16 cellular contexts compared by ENCODE assay signal in genomic region chr10:30605351-30606108, GRCh38. TPM values are rescaled to one million over a fixed set of nuclear protein-coding genes. Genes with fewer than 3 reads are reported as not detected.
DNase-seq lines count a peak whose midpoint lies in the region; ATAC-seq, FAIRE-seq and TF ChIP-seq lines count a peak whose summit lies in the region.
"Not testable (repeated sequence)": the region's sequence is repeated elsewhere in the genome, so short reads cannot be mapped to it uniquely, and the experiment has no call there.
"Had no signal": no experiment of that assay in that cellular context is flagged by ENCODE, and none has a peak within 500 bp of the region (broad histone marks: within the 10 kb centered on the region; RNA-seq: fewer than 3 reads in every experiment).

No MANE protein-coding gene starts in this region.

- in situ Hi-C loops in Panc1 (cut with HindIII; ENCODE audit: low pct_unique_long_range_greater_than_20kb, low sequenced_read_pairs): not testable (repeated sequence)
- in situ Hi-C loops in HepG2 (cut with HindIII; ENCODE audit: extremely low pct_ligation_motif_present, low pct_unique_long_range_greater_than_20kb): loop anchor here (10.0 kb wide), 1 partner anchor 1291 kb away; no protein-coding TSS in a partner anchor

- TF ChIP-seq EP300 in HepG2 (IDR thresholded peaks at IDR 0.05; ENCODE audit: low read depth in 2 of 2, low read length in 2 of 2): peak; percentile 57 to 94; a peak in 3 of 4 replicates
- TF ChIP-seq EP300 in HepG2 (CRISPR knock-in tag; IDR thresholded peaks at IDR 0.05; ENCODE audit: borderline replicate concordance): peak; percentile 94

- H3K27me3 Mint-ChIP-seq in WTC11 (ENCODE audit: low read depth): peaks cover 14% of the 10 kb centered on the region

- peak; percentile 67 for DNase-seq in DMS53 treated with DMSO at 0.1 percent for 48 hours (lab: John Stamatoyannopoulos, UW; ENCODE audit: unreplicated experiment)
- peak in 2 of 3 experiments; percentile 34 to 63 for DNase-seq in NCI-H1417 (lab: John Stamatoyannopoulos, UW)
- not testable (repeated sequence) for DNase-seq in Panc1 (ENCODE audit: low read depth, low spot score); WTC11 (ENCODE audit: low spot score); Right ventricle myocardium inferior (ENCODE audit: missing footprints); osteoblast (ENCODE audit: insufficient read length, low spot score, missing footprints)
- DNase-seq in HepG2 (ENCODE audit: low spot score): peak; percentile 97

- H3K9me3 ChIP-seq in Panc1 (ENCODE audit: control insufficient read depth, insufficient read depth, low read depth, low read length); HepG2 (ENCODE audit: low read length); osteoblast (ENCODE audit: low read depth, low read length): not testable (repeated sequence)

- peak overlapping the region; percentile 75 for H3K9ac ChIP-seq in HepG2 (ENCODE audit: insufficient read depth, low read depth, low read length)

- not testable (repeated sequence) for H3K27me3 ChIP-seq in Panc1 (ENCODE audit: control insufficient read depth, insufficient read depth, low read length); HepG2 (ENCODE audit: control insufficient read depth in 1 of 2, insufficient read depth in 2 of 2, low read length in 2 of 2); osteoblast (ENCODE audit: insufficient read depth, low read length)

- CTCF ChIA-PET in Panc1 (lab: Charles Lee); HepG2 (lab: Yijun Ruan, JAX; ENCODE audit: low intra/inter-chr PET ratio, low total read pairs): not testable (repeated sequence)
- CTCF ChIA-PET in WTC11 (lab: Charles Lee): interaction anchor here (1.4 to 1.5 kb wide), 2 partner anchors 15 to 34 kb away, joined by 4 read pairs; no protein-coding TSS in a partner anchor

- not testable (repeated sequence) for H2AFZ ChIP-seq in HepG2 (ENCODE audit: low read length)
- H2AFZ ChIP-seq in osteoblast (ENCODE audit: low read length): peak overlapping the region; percentile 53

- ATAC-seq in Panc1: 0 out of 2 replicates have a peak, but pooled peaks have one; percentile 17
- peak; percentile 44 for ATAC-seq in WTC11
- ATAC-seq in Right ventricle myocardium inferior: peak; percentile 64
- peak; percentile 88 for ATAC-seq in HepG2

- BruUV-seq in Panc1 (replicated peaks; lab: Mats Ljungman, UMichigan); HepG2 (replicated peaks; lab: Mats Ljungman, UMichigan): not testable (repeated sequence)

- POLR2A ChIA-PET in Panc1 (lab: Charles Lee); WTC11 (lab: Charles Lee): not testable (repeated sequence)
- POLR2A ChIA-PET in HepG2 (lab: Yijun Ruan, JAX): interaction anchor here (0.6 to 5.2 kb wide), 13 partner anchors 9 to 426 kb away, joined by 3 to 30 read pairs (median 3); partner anchors contain the start of genes MAP3K8, MTPAP and ZNF438

- 0 out of 4 replicates have a peak, but pooled peaks of 1 of the 2 experiments have one; percentile 11 for TF ChIP-seq POLR2A in HepG2 (IDR thresholded peaks at IDR 0.05; ENCODE audit: insufficient read depth in 1 of 2, low read depth in 2 of 2, low read length in 2 of 2)

- not testable (repeated sequence) for H3K9me3 Mint-ChIP-seq in WTC11

- H3K4me2 ChIP-seq in HepG2 (ENCODE audit: low read depth, low read length): peak overlapping the region; percentile 88
- not testable (repeated sequence) for H3K4me2 ChIP-seq in osteoblast (ENCODE audit: insufficient read depth, low read length)

- TF ChIP-seq CTCF in Panc1 (IDR thresholded peaks at IDR 0.05); WTC11 (IDR thresholded peaks at IDR 0.05); HepG2 (CRISPR knock-in tag; IDR thresholded peaks at IDR 0.05); osteoblast (IDR thresholded peaks at IDR 0.05; ENCODE audit: extremely low read depth, low read depth, low read length): not testable (repeated sequence)

- H3K27ac Mint-ChIP-seq in WTC11: not testable (repeated sequence)

- peak; percentile 97 for FAIRE-seq in HepG2 (lab: Jason Lieb, UNC)

- H3K4me3 Mint-ChIP-seq in WTC11: not testable (repeated sequence)

- H3K36me3 Mint-ChIP-seq in WTC11: not testable (repeated sequence)

- H3K36me3 ChIP-seq in Panc1 (ENCODE audit: control insufficient read depth, insufficient read depth, low read length); HepG2 (replicated peaks in 1 of 2; ENCODE audit: control insufficient read depth in 1 of 2, insufficient read depth in 2 of 2, low read length in 2 of 2); osteoblast (ENCODE audit: insufficient read depth, low read length): not testable (repeated sequence)

- peaks cover 15% of the 10 kb centered on the region for H3K4me1 Mint-ChIP-seq in WTC11

- intact Hi-C loops in Panc1 (cut with micrococcal nuclease; ENCODE audit: unreplicated experiment); Right ventricle myocardium inferior (cut with DNase I): not testable (repeated sequence)
- intact Hi-C loops in HepG2 (cut with micrococcal nuclease; ENCODE audit: unreplicated experiment): loop anchor here (1.0 kb wide), 1 partner anchor 35 kb away; no protein-coding TSS in a partner anchor

- WGBS in HepG2 (ENCODE audit: low lambda C conversion rate): 0% methylated on average over 12 of the region's 15 CpGs

- TF ChIP-seq RAD21 in HepG2 (CRISPR knock-in tag; IDR thresholded peaks at IDR 0.05): not testable (repeated sequence)

- not testable (repeated sequence) for H3K4me3 ChIP-seq in Panc1 (ENCODE audit: low read depth in 2 of 2, low read length in 2 of 2); osteoblast (ENCODE audit: insufficient read depth, low read length)
- peak overlapping the region in 1 of 3 experiments; percentile 63; a peak in 2 of 6 replicates for H3K4me3 ChIP-seq in HepG2 (replicated peaks in 1 of 3; ENCODE audit: insufficient read depth in 1 of 3, low read depth in 2 of 3, low read length in 3 of 3)

- H4K20me1 ChIP-seq in HepG2 (ENCODE audit: insufficient read depth, low read length); osteoblast (ENCODE audit: insufficient read depth, low read length): not testable (repeated sequence)

- H3K27ac ChIP-seq in Panc1 (ENCODE audit: low read length): not testable (repeated sequence)
- H3K27ac ChIP-seq in HepG2 (ENCODE audit: extremely low read length, insufficient read depth, low read length): peak overlapping the region; percentile 97
- H3K27ac ChIP-seq in osteoblast (ENCODE audit: low read depth, low read length): peak overlapping the region; percentile 5

- not testable (repeated sequence) for H3K4me1 ChIP-seq in Panc1 (ENCODE audit: control insufficient read depth, insufficient read depth, low read length)
- peaks cover 96% of the 10 kb centered on the region for H3K4me1 ChIP-seq in HepG2 (ENCODE audit: insufficient read depth, low read length)
- H3K4me1 ChIP-seq in osteoblast (ENCODE audit: insufficient read depth, low read length): peaks cover 12% of the 10 kb centered on the region

- H3K79me2 ChIP-seq in HepG2 (ENCODE audit: insufficient read depth, low read length); osteoblast (ENCODE audit: insufficient read depth, low read length): not testable (repeated sequence)

TF ChIP-seq in HepG2, 621 proteins besides CTCF, POLR2A, EP300 and RAD21 (continues in another document):
- peak; percentile 57 for TF ChIP-seq MAX (IDR thresholded peaks at IDR 0.05)
- peak; percentile 80 for TF ChIP-seq SKI (IDR thresholded peaks at IDR 0.05; ENCODE audit: partially characterized antibody)

RNA-seq across cellular contexts. Expression of gene LYZL2, which starts 24.0 kb away (rescaled TPM):
- not detected for total RNA-seq in Panc1 (2021; ENCODE audit: unreplicated experiment)
- polyA plus RNA-seq in Panc1 (2012; ENCODE audit: insufficient read length): not detected
- not detected in 3 replicates for total RNA-seq in WTC11 (2021)
- total RNA-seq in Right ventricle myocardium inferior: not detected
- 0.20 TPM in 1 of 2 replicates, not detected in the other for total RNA-seq in HepG2 (2016; rRNA removed; fragmentation: Illumina TruSeq; extraction: Trizol)
- not detected in 2 replicates for total RNA-seq in HepG2 (2016; cell fraction: cytosol; rRNA removed; fragmentation: Illumina TruSeq; extraction: Trizol; ENCODE audit: low read depth)
- not detected in 2 replicates for total RNA-seq in HepG2 (2016; cell fraction: insoluble cytoplasmic fraction; rRNA removed; fragmentation: Illumina TruSeq; extraction: Trizol)
- not detected in 2 replicates for total RNA-seq in HepG2 (2016; cell fraction: membrane; rRNA removed; fragmentation: Illumina TruSeq; extraction: Trizol)
- not detected in 2 replicates for total RNA-seq in HepG2 (2016; cell fraction: nucleus; rRNA removed; fragmentation: Illumina TruSeq; extraction: Trizol)
- polyA plus RNA-seq in HepG2 (2011; rRNA removed): 0.31 and 0.63 TPM in 2 replicates
- 0.31 and 0.59 TPM in 2 replicates for polyA plus RNA-seq in HepG2 (2011; cell fraction: cytosol; rRNA removed)
- polyA plus RNA-seq in HepG2 (2011; cell fraction: nucleus; rRNA removed): 0.24 and 0.85 TPM in 2 replicates
- polyA plus RNA-seq in HepG2 (2012): 0.31 TPM in 1 of 2 replicates, not detected in the other
- polyA plus RNA-seq in HepG2 (2016; cell fraction: cytosol; fragmentation: Illumina TruSeq; extraction: Trizol; ENCODE audit: low read depth): 0.14 TPM in 1 of 2 replicates, not detected in the other
- polyA plus RNA-seq in HepG2 (2016; cell fraction: insoluble cytoplasmic fraction; fragmentation: Illumina TruSeq; extraction: Trizol; ENCODE audit: low read depth): not detected in 2 replicates
- polyA plus RNA-seq in HepG2 (2016; cell fraction: membrane; fragmentation: Illumina TruSeq; extraction: Trizol; ENCODE audit: low read depth): not detected in 2 replicates
- polyA plus RNA-seq in HepG2 (2016; cell fraction: nucleus; fragmentation: Illumina TruSeq; extraction: Trizol; ENCODE audit: insufficient read depth, low read depth): 0.85 TPM in 1 of 2 replicates, not detected in the other
- not detected in 2 replicates for polyA minus RNA-seq in HepG2 (2011; rRNA and poly(A)+ RNA removed; ENCODE audit: low replicate concordance)
- polyA minus RNA-seq in HepG2 (2011; cell fraction: cytosol; rRNA and poly(A)+ RNA removed): not detected in 2 replicates
- polyA minus RNA-seq in HepG2 (2011; cell fraction: nucleus; rRNA and poly(A)+ RNA removed): 1.2 TPM in 1 of 2 replicates, not detected in the other
- not detected in 2 replicates for total RNA-seq in osteoblast
- total RNA-seq: activated CD4-positive, alpha-beta T cell treated with anti-CD3 and anti-CD28 coated beads for 36 hours; esophagus mucosa; H7; hepatocyte; lower leg skin; spleen; T-cell; urinary bladder had no signal
- polyA plus RNA-seq: AG04450, hepatocyte, spleen, urinary bladder had no signal

Comparison
In these comparisons a context has a peak if more than half of its experiments do, and no peak if none do; other contexts are left out.
1. ATAC-seq: peak in every context shown above with its lines; median percentile 88 in HepG2; 64 in Right ventricle myocardium inferior; 44 in WTC11; 17 in Panc1.